ENCODE assay signal across 3 cellular contexts in genomic region chr18:45645610-45646009, GRCh38.
A peak's percentile ranks its signal among the peaks of the same experiment; 100 is the strongest.
TF ChIP-seq lines count a peak whose summit lies in the region.

No MANE protein-coding gene starts in this region.

TF ChIP-seq in IMR-90, 13 proteins besides CTCF, POLR2A, EP300 and RAD21:
- TF ChIP-seq BHLHE40 (IDR thresholded peaks at IDR 0.05; ENCODE audit: low read depth, low read length) (no peak), SMC3 (IDR thresholded peaks at IDR 0.05; ENCODE audit: low read depth, low read length) (no peak), ELK1 (IDR thresholded peaks at IDR 0.05; ENCODE audit: borderline replicate concordance, low read depth, low read length) (no peak), MAFK (IDR thresholded peaks at IDR 0.05; ENCODE audit: low read depth, low read length) (no peak), MXI1 (IDR thresholded peaks at IDR 0.05; ENCODE audit: borderline replicate concordance, low read depth, low read length) (no peak), USF2 (IDR thresholded peaks at IDR 0.05; ENCODE audit: low read depth, low read length) (no peak), CEBPB (IDR thresholded peaks at IDR 0.05; ENCODE audit: low read depth, low read length) (no peak), FOS (IDR thresholded peaks at IDR 0.05; ENCODE audit: low read depth, low read length) (no peak), RCOR1 (IDR thresholded peaks at IDR 0.05; ENCODE audit: insufficient replicate concordance, low read length) (no peak), NFE2L2 (IDR thresholded peaks at IDR 0.05; ENCODE audit: low read depth, low read length) (no peak), RFX5 (IDR thresholded peaks at IDR 0.05; ENCODE audit: low read depth, low read length) (no peak), CHD1 (IDR thresholded peaks at IDR 0.05; ENCODE audit: low read depth, low read length) (no peak), MAZ (IDR thresholded peaks at IDR 0.05; ENCODE audit: borderline replicate concordance, low read depth, low read length) (no peak)

TF ChIP-seq in GM12878, 131 proteins besides CTCF, POLR2A, EP300 and RAD21:
- no peak for TF ChIP-seq FOXK2 (IDR thresholded peaks at IDR 0.05)
- no peak for TF ChIP-seq CBX3 (IDR thresholded peaks at IDR 0.05; ENCODE audit: borderline replicate concordance, low read depth)
- TF ChIP-seq, protein P1, sequence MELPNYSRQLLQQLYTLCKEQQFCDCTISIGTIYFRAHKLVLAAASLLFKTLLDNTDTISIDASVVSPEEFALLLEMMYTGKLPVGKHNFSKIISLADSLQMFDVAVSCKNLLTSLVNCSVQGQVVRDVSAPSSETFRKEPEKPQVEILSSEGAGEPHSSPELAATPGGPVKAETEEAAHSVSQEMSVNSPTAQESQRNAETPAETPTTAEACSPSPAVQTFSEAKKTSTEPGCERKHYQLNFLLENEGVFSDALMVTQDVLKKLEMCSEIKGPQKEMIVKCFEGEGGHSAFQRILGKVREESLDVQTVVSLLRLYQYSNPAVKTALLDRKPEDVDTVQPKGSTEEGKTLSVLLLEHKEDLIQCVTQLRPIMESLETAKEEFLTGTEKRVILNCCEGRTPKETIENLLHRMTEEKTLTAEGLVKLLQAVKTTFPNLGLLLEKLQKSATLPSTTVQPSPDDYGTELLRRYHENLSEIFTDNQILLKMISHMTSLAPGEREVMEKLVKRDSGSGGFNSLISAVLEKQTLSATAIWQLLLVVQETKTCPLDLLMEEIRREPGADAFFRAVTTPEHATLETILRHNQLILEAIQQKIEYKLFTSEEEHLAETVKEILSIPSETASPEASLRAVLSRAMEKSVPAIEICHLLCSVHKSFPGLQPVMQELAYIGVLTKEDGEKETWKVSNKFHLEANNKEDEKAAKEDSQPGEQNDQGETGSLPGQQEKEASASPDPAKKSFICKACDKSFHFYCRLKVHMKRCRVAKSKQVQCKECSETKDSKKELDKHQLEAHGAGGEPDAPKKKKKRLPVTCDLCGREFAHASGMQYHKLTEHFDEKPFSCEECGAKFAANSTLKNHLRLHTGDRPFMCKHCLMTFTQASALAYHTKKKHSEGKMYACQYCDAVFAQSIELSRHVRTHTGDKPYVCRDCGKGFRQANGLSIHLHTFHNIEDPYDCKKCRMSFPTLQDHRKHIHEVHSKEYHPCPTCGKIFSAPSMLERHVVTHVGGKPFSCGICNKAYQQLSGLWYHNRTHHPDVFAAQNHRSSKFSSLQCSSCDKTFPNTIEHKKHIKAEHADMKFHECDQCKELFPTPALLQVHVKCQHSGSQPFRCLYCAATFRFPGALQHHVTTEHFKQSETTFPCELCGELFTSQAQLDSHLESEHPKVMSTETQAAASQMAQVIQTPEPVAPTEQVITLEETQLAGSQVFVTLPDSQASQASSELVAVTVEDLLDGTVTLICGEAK (IDR thresholded peaks at IDR 0.05; ENCODE audit: borderline replicate concordance), result peak; percentile 36; the same call in 1 of the 2 replicates
- no peak for TF ChIP-seq POLR2AphosphoS5 (IDR thresholded peaks at IDR 0.05; ENCODE audit: low read length)
- TF ChIP-seq CHD4 (IDR thresholded peaks at IDR 0.05), result no peak
- TF ChIP-seq ZNF622 (IDR thresholded peaks at IDR 0.05), result no peak
- no peak for TF ChIP-seq BHLHE40 (IDR thresholded peaks at IDR 0.05; ENCODE audit: borderline replicate concordance in 1 of 2, low read depth in 2 of 2, low read length in 1 of 2)

TF ChIP-seq in K562, 482 proteins besides CTCF, POLR2A, EP300 and RAD21:
- TF ChIP-seq, protein P1 (IDR thresholded peaks at IDR 0.05), result peak; percentile 90
- TF ChIP-seq, protein P1 (CRISPR knock-in tag; IDR thresholded peaks at IDR 0.05), result peak; percentile 78
- no peak for TF ChIP-seq TEAD4 (IDR thresholded peaks at IDR 0.05; ENCODE audit: low read length)
- TF ChIP-seq TEAD4 (CRISPR knock-in tag; IDR thresholded peaks at IDR 0.05; ENCODE audit: borderline replicate concordance), result no peak
